8 cellular contexts compared by ENCODE assay signal in the genomic region with DNA sequence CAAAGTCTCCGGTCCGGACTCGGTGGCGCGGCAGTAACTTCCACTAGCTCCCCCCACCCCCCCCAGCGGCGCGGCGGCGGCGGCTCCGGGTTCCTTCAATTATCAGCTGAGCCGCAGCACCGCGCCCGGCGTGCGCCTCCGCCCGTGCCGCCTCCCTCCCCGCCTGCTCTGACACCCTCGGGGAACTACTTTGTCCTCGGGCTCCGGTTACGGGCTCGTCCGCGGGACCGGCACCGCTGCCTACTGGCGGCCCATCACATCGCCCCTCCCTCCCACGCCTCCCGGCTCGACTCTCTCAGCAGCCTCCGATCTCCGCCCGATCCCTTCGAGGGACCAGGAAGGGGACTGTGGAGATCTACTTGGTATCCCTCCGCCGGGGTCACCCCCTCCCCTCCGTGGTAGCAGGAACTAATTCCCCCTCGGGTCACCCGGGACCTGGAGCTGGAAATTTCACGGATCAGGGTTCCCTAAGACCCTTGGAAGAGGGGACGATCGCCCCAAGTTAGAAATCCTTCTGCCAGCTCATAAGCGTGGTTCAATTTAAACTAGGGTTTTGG.
DNase-seq lines count a peak whose midpoint lies in the region; ATAC-seq and TF ChIP-seq lines count a peak whose summit lies in the region.

A gene (minus strand): TSS at position 118 of the 557 bp plus-strand sequence. CDS start 41,930 bp downstream, outside the sequence.

- peak within 1 kb of the TSS; percentile 89 for H3K4me3 ChIP-seq in AG10803 (ENCODE audit: low read length)
- peak within 1 kb of the TSS; percentile 96 for H3K4me3 ChIP-seq in choroid plexus epithelial cell (ENCODE audit: low read depth, low read length)

- TF ChIP-seq CTCF in AG10803 (conservative IDR thresholded peaks at IDR 0.05; ENCODE audit: low read length): no peak
- no peak for TF ChIP-seq CTCF in choroid plexus epithelial cell (conservative IDR thresholded peaks at IDR 0.05; ENCODE audit: low read depth, low read length)

- ATAC-seq in GM19035 (IDR thresholded peaks at IDR 0.05; ENCODE audit: unreplicated experiment) (peak; percentile 72), HG03354 (IDR thresholded peaks at IDR 0.05; ENCODE audit: poor library complexity, severe bottlenecking, unreplicated experiment) (peak; percentile 75)

- DNase-seq in AG10803 (ENCODE audit: low read depth) (peak; percentile 99), NCI-H510A (lab: John Stamatoyannopoulos, UW) (peak; percentile 99), choroid plexus epithelial cell (ENCODE audit: low read depth) (peak; percentile 99), kidney glomerular epithelial cell (lab: John Stamatoyannopoulos, UW) (peak; percentile 89)
- peak; percentile 72 to 76 for DNase-seq in activated CD4-positive, alpha-beta T cell treated with anti-CD3 and anti-CD28 coated beads for 24 hours (ENCODE audit: low read depth in 2 of 2)
- DNase-seq in stimulated activated CD4-positive, alpha-beta T cell treated with anti-CD3 and anti-CD28 coated beads, Interleukin-1b, Interleukin-23, amount 100 ng/mL, for 1 hour (ENCODE audit: low read depth in 2 of 2): peak; percentile 67

Comparison
In these comparisons a context has a peak if more than half of its experiments do, and no peak if none do; other contexts are left out.
1. Peak in every context shown above with its lines: DNase-seq, ATAC-seq and H3K4me3 ChIP-seq.